ENCODE assay signal across 31 cellular contexts in genomic region chr9:105713260-105713938, GRCh38. TPM values are rescaled to one million over a fixed set of nuclear protein-coding genes. Genes with fewer than 3 reads are reported as not detected.
"Had no signal": no experiment of that assay in that cellular context is flagged by ENCODE, and none has a peak within 500 bp of the region (broad histone marks: within the 10 kb centered on the region; RNA-seq: fewer than 3 reads in every experiment).

No MANE protein-coding gene starts in this region.

- H3K9me3 Mint-ChIP-seq: activated CD8-positive, alpha-beta T cell treated with anti-CD3 and anti-CD28 coated beads for 36 hours; activated naive CD4-positive, alpha-beta T cell treated with anti-CD3 and anti-CD28 coated beads, Interleukin-2, amount 10 ng/mL, durations not matched to agents 7 days and 5 days; activated naive CD8-positive, alpha-beta T cell treated with anti-CD3 and anti-CD28 coated beads, Interleukin-2, amount 10 ng/mL, durations not matched to agents 7 days and 5 days; activated T-cell treated with anti-CD3 and anti-CD28 coated beads, Interleukin-2, amount 50 U/mL, for 72 hours; activated T-helper 2 cell treated with anti-CD3 and anti-CD28 coated beads, Interferon-gamma antibody, Interleukin-2, Interleukin-4, amounts not matched to agents 10 μg/mL and 5 μg/mL and 100 μg/mL, durations not matched to agents 14 hours and 24 hours and 36 hours had no signal

- H3K27me3 Mint-ChIP-seq: activated CD4-positive, alpha-beta T cell treated with anti-CD3 and anti-CD28 coated beads for 36 hours; activated CD8-positive, alpha-beta T cell treated with anti-CD3 and anti-CD28 coated beads for 36 hours; activated naive CD4-positive, alpha-beta T cell treated with anti-CD3 and anti-CD28 coated beads, Interleukin-2, amount 10 ng/mL, durations not matched to agents 7 days and 5 days; activated naive CD8-positive, alpha-beta T cell treated with anti-CD3 and anti-CD28 coated beads, Interleukin-2, amount 10 ng/mL, durations not matched to agents 7 days and 5 days had no signal

- H3K9me3 ChIP-seq: ascending aorta, body of pancreas, SJCRH30, SK-N-SH had no signal

- H3K36me3 ChIP-seq: ascending aorta had no signal

- H3K4me3 ChIP-seq: ascending aorta, body of pancreas, SJCRH30 had no signal

- DNase-seq: activated CD4-positive, alpha-beta T cell treated with anti-CD3 and anti-CD28 coated beads for 36 hours; activated CD8-positive, alpha-beta memory T cell treated with anti-CD3 and anti-CD28 coated beads, Interleukin-2, amount 50 U/mL, for 4 hours; activated CD8-positive, alpha-beta T cell treated with anti-CD3 and anti-CD28 coated beads for 36 hours; activated gamma-delta T cell treated with Interleukin-2 at 50 U/mL for 16 hours; activated naive CD4-positive, alpha-beta T cell treated with anti-CD3 and anti-CD28 coated beads, Interleukin-2, amount 10 ng/mL, durations not matched to agents 7 days and 5 days; activated naive CD8-positive, alpha-beta T cell treated with anti-CD3 and anti-CD28 coated beads, Interleukin-2, amount 10 ng/mL, durations not matched to agents 7 days and 5 days; activated T-cell treated with anti-CD3 and anti-CD28 coated beads, Interleukin-2, amount 50 U/mL, for 72 hours; body of pancreas; KBM-7; MV-4-11; NCI-H1092 treated with DMSO at 0.1 percent for 48 hours; NCI-H1417 treated with DMSO at 0.1 percent for 48 hours; NCI-H1694; NCI-H2029; NCI-H2107; NCI-H2171 treated with DMSO at 0.1 percent for 48 hours; NCI-H226; NCI-H510A; NCI-H526 treated with DMSO at 0.1 percent for 48 hours; NCI-H82; T-helper 1 cell had no signal

- FAIRE-seq: bronchial epithelial cell had no signal

- H3K27ac Mint-ChIP-seq: activated CD8-positive, alpha-beta T cell treated with anti-CD3 and anti-CD28 coated beads for 36 hours; activated naive CD4-positive, alpha-beta T cell treated with anti-CD3 and anti-CD28 coated beads, Interleukin-2, amount 10 ng/mL, durations not matched to agents 7 days and 5 days; activated naive CD8-positive, alpha-beta T cell treated with anti-CD3 and anti-CD28 coated beads, Interleukin-2, amount 10 ng/mL, durations not matched to agents 7 days and 5 days; activated T-cell treated with anti-CD3 and anti-CD28 coated beads, Interleukin-2, amount 50 U/mL, for 72 hours; activated T-helper 2 cell treated with anti-CD3 and anti-CD28 coated beads, Interferon-gamma antibody, Interleukin-2, Interleukin-4, amounts not matched to agents 10 μg/mL and 5 μg/mL and 100 μg/mL, durations not matched to agents 14 hours and 24 hours and 36 hours had no signal

- H3K4me2 ChIP-seq: SK-N-SH had no signal

- H3K9ac ChIP-seq: SK-N-SH had no signal

- H3K4me3 Mint-ChIP-seq: activated CD4-positive, alpha-beta T cell treated with anti-CD3 and anti-CD28 coated beads for 36 hours; activated CD8-positive, alpha-beta T cell treated with anti-CD3 and anti-CD28 coated beads for 36 hours; activated naive CD4-positive, alpha-beta T cell treated with anti-CD3 and anti-CD28 coated beads, Interleukin-2, amount 10 ng/mL, durations not matched to agents 7 days and 5 days; activated naive CD8-positive, alpha-beta T cell treated with anti-CD3 and anti-CD28 coated beads, Interleukin-2, amount 10 ng/mL, durations not matched to agents 7 days and 5 days; activated T-cell treated with anti-CD3 and anti-CD28 coated beads, Interleukin-2, amount 50 U/mL, for 72 hours had no signal

- ATAC-seq: activated CD4-positive, alpha-beta T cell treated with anti-CD3 and anti-CD28 coated beads for 36 hours; activated CD8-positive, alpha-beta T cell treated with anti-CD3 and anti-CD28 coated beads for 36 hours; body of pancreas had no signal

- H3K4me1 ChIP-seq: ascending aorta, body of pancreas, SJCRH30 had no signal

- H3K27me3 ChIP-seq: ascending aorta, body of pancreas, SJCRH30 had no signal

- H3K27ac ChIP-seq: ascending aorta, body of pancreas, SJCRH30, VCaP had no signal

- H3K36me3 Mint-ChIP-seq: activated naive CD4-positive, alpha-beta T cell treated with anti-CD3 and anti-CD28 coated beads, Interleukin-2, amount 10 ng/mL, durations not matched to agents 7 days and 5 days had no signal

RNA-seq across cellular contexts. Expression of gene TAL2, which starts 51.1 kb away (rescaled TPM):
- total RNA-seq: activated CD4-positive, alpha-beta T cell treated with anti-CD3 and anti-CD28 coated beads for 36 hours; activated CD8-positive, alpha-beta T cell treated with anti-CD3 and anti-CD28 coated beads for 36 hours; activated naive CD8-positive, alpha-beta T cell treated with anti-CD3 and anti-CD28 coated beads, Interleukin-2, amount 10 ng/mL, durations not matched to agents 7 days and 5 days; activated T-cell treated with anti-CD3 and anti-CD28 coated beads, Interleukin-2, amount 50 U/mL, for 72 hours; activated T-helper 2 cell treated with anti-CD3 and anti-CD28 coated beads, Interferon-gamma antibody, Interleukin-2, Interleukin-4, amounts not matched to agents 10 μg/mL and 5 μg/mL and 100 μg/mL, durations not matched to agents 14 hours and 24 hours and 36 hours; ascending aorta; body of pancreas; bronchial epithelial cell; MCF 10A; OCI-LY7; RPMI7951; SJCRH30; T-helper 2 cell treated with Interferon-gamma antibody and Interleukin-4, amounts not matched to agents 100 ng/mL and 5 ng/mL, for 36 hours had no signal
